ENCODE assay signal across 14 cellular contexts in genomic region chr22:47804281-47804680, GRCh38.
DNase-seq lines count a peak whose midpoint lies in the region; ATAC-seq and TF ChIP-seq lines count a peak whose summit lies in the region.
"Had no signal": no experiment of that assay in that cellular context is flagged by ENCODE, and none has a peak within 500 bp of the region (broad histone marks: within the 10 kb centered on the region; RNA-seq: fewer than 3 reads in every experiment).

No MANE protein-coding gene starts in this region.

- H3K27me3 Mint-ChIP-seq in CD14-positive monocyte (ENCODE audit: low read depth in 3 of 3), result peaks cover 5 to 23% (median 7%) of the 10 kb centered on the region in 3 donors
- peaks cover 27% of the 10 kb centered on the region for H3K27me3 Mint-ChIP-seq in activated T-helper 17 cell treated with anti-CD3 and anti-CD28 coated beads, Interleukin-2, amount 50 U/mL, for 72 hours

- no peaks in the 10 kb centered on the region for H3K4me1 Mint-ChIP-seq in CD14-positive monocyte
- no peaks in the 10 kb centered on the region for H3K4me1 Mint-ChIP-seq in activated T-helper 17 cell treated with anti-CD3 and anti-CD28 coated beads, Interleukin-2, amount 50 U/mL, for 72 hours
- H3K4me1 Mint-ChIP-seq: B cell; CD4-positive, CD25-positive, alpha-beta regulatory T cell had no signal

- H3K27ac ChIP-seq in testis, result no peak overlapping the region
- H3K27ac ChIP-seq: BLaER1 treated with 17β-estradiol and CSF1 and Interleukin-3, amounts not matched to agents 10 nM and 100 nM had no signal

- H3K36me3 Mint-ChIP-seq in CD14-positive monocyte, result no peaks in the 10 kb centered on the region
- H3K36me3 Mint-ChIP-seq in activated T-helper 17 cell treated with anti-CD3 and anti-CD28 coated beads, Interleukin-2, amount 50 U/mL, for 72 hours (ENCODE audit: low read depth), result no peaks in the 10 kb centered on the region
- H3K36me3 Mint-ChIP-seq: CD4-positive, CD25-positive, alpha-beta regulatory T cell had no signal

- no peak overlapping the region for H3K4me3 Mint-ChIP-seq in CD14-positive monocyte
- H3K4me3 Mint-ChIP-seq in activated T-helper 17 cell treated with anti-CD3 and anti-CD28 coated beads, Interleukin-2, amount 50 U/mL, for 72 hours, result no peak overlapping the region
- H3K4me3 Mint-ChIP-seq: B cell; CD4-positive, CD25-positive, alpha-beta regulatory T cell; H9 had no signal

- peak overlapping the region in 1 of 7 donors; percentile 1 for H3K27ac Mint-ChIP-seq in CD14-positive monocyte
- H3K27ac Mint-ChIP-seq in activated T-helper 17 cell treated with anti-CD3 and anti-CD28 coated beads, Interleukin-2, amount 50 U/mL, for 72 hours, result no peak overlapping the region
- H3K27ac Mint-ChIP-seq: B cell; CD4-positive, CD25-positive, alpha-beta regulatory T cell had no signal

- TF ChIP-seq CTCF in CD14-positive monocyte (IDR thresholded peaks at IDR 0.05), result no peak
- TF ChIP-seq CTCF in testis (IDR thresholded peaks at IDR 0.05), result no peak

- no peaks in the 10 kb centered on the region for H3K9me3 ChIP-seq in testis
- H3K9me3 ChIP-seq: Caco-2 had no signal

- H3K4me3 ChIP-seq in testis, result no peak overlapping the region
- H3K4me3 ChIP-seq: BLaER1 treated with 17β-estradiol and CSF1 and Interleukin-3, amounts not matched to agents 10 nM and 100 nM had no signal

- H3K27me3 ChIP-seq in testis, result no peaks in the 10 kb centered on the region
- H3K27me3 ChIP-seq: BLaER1 treated with 17β-estradiol and CSF1 and Interleukin-3, amounts not matched to agents 10 nM and 100 nM had no signal

- DNase-seq in activated CD8-positive, alpha-beta memory T cell treated with anti-CD3 and anti-CD28 coated beads, Interleukin-2, amount 50 U/mL, for 48 hours, result peak; percentile 6
- DNase-seq in activated CD8-positive, alpha-beta memory T cell treated with anti-CD3 and anti-CD28 coated beads for 24 hours, result no peak
- DNase-seq in CD14-positive monocyte (ENCODE audit: low spot score) (peak; percentile 17), left lobe of liver (ENCODE audit: low spot score) (peak; percentile 4), testis (peak; percentile 42)
- no peak for DNase-seq in activated T-cell treated with anti-CD3 and anti-CD28 coated beads, Interleukin-2, amount 50 U/mL, for 1 hour
- DNase-seq: 8988T; Caco-2; CD4-positive, CD25-positive, alpha-beta regulatory T cell; H9 had no signal

- TF ChIP-seq POLR2A in testis (IDR thresholded peaks at IDR 0.05), result no peak

- ATAC-seq in left lobe of liver, result no peak
- ATAC-seq in activated T-helper 17 cell treated with anti-CD3 and anti-CD28 coated beads, Interleukin-2, amount 50 U/mL, for 72 hours (replicated peaks), result no peak
- ATAC-seq: HepG2 had no signal

- no peaks in the 10 kb centered on the region for H3K36me3 ChIP-seq in testis (ENCODE audit: low read depth, missing control alignments)
- H3K36me3 ChIP-seq: BLaER1 treated with 17β-estradiol and CSF1 and Interleukin-3, amounts not matched to agents 10 nM and 100 nM had no signal

- intact Hi-C loops in CD14-positive monocyte (cut with micrococcal nuclease) (no loop called here), testis (cut with DNase I; ENCODE audit: low total_unique reads) (no loop called here)

- peaks cover 0 to 22% (median 12%) of the 10 kb centered on the region in 7 donors for H3K9me3 Mint-ChIP-seq in CD14-positive monocyte
- peaks cover 3% of the 10 kb centered on the region for H3K9me3 Mint-ChIP-seq in activated T-helper 17 cell treated with anti-CD3 and anti-CD28 coated beads, Interleukin-2, amount 50 U/mL, for 72 hours

- H3K4me1 ChIP-seq in testis, result no peaks in the 10 kb centered on the region
- H3K4me1 ChIP-seq: Caco-2 had no signal

- WGBS in testis, 2 donors, result 51 to 68% methylated on average over 6 of the region's 6 CpGs

Comparison
In these comparisons a context has a peak if more than half of its experiments do, and no peak if none do; other contexts are left out.
1. DNase-seq: peak in activated CD8-positive, alpha-beta memory T cell treated with anti-CD3 and anti-CD28 coated beads, Interleukin-2, amount 50 U/mL, for 48 hours (single experiment), CD14-positive monocyte (single experiment), left lobe of liver (single experiment) and testis (single experiment); none in activated CD8-positive, alpha-beta memory T cell treated with anti-CD3 and anti-CD28 coated beads for 24 hours (single experiment) and activated T-cell treated with anti-CD3 and anti-CD28 coated beads, Interleukin-2, amount 50 U/mL, for 1 hour (single experiment).